In the genomic region with DNA sequence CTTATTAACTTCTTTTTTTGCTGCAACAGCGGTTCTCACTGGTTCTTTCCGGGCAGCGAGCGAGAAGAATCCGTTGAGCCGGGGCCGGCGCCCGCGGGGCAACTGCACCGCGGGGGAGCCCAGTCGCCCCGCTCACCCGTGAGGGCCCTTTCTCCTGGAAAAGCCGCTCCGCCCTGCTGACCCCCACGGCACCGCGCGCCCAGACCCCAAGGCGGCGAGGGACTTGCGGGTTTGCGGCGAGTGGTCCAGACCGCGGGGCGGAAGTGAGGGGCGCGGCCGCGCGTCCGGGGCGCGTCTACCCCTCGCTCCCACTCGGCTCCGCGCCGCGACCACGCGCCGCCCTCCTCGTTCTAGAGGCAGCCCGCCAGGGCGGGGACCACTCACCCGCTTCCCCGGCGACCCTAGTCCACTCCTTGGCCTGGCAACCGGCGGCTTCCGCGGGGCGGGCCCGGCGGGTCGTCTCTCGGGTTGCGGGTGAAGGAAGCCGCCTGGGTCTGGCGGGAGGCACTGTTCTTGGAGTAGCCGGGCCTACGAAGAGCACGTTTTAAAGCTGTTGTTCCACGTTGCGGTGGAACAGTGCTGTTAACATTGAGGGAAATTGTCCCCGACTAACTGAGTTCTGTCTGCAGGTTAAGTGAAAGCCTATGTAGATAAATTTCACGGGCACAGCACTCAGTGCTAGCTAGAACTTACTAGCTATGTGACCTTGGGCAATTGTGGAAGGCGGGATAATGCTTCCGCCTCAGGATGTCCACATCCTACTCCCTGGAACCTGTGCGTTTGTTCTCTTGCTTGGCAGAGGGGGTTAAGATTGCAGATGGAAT, we compare ENCODE assay signal across 1 cellular context.
TF ChIP-seq lines count a peak whose summit lies in the region.

A gene with protein sequence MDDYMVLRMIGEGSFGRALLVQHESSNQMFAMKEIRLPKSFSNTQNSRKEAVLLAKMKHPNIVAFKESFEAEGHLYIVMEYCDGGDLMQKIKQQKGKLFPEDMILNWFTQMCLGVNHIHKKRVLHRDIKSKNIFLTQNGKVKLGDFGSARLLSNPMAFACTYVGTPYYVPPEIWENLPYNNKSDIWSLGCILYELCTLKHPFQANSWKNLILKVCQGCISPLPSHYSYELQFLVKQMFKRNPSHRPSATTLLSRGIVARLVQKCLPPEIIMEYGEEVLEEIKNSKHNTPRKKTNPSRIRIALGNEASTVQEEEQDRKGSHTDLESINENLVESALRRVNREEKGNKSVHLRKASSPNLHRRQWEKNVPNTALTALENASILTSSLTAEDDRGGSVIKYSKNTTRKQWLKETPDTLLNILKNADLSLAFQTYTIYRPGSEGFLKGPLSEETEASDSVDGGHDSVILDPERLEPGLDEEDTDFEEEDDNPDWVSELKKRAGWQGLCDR (minus strand): TSS at position 439 of the 824 bp plus-strand sequence. CDS start 3,406 bp downstream, outside the sequence.

TF ChIP-seq in HEK293, 187 proteins besides CTCF, POLR2A, EP300 and RAD21 (continued from another document and continues in another):
- TF ChIP-seq, protein P1, sequence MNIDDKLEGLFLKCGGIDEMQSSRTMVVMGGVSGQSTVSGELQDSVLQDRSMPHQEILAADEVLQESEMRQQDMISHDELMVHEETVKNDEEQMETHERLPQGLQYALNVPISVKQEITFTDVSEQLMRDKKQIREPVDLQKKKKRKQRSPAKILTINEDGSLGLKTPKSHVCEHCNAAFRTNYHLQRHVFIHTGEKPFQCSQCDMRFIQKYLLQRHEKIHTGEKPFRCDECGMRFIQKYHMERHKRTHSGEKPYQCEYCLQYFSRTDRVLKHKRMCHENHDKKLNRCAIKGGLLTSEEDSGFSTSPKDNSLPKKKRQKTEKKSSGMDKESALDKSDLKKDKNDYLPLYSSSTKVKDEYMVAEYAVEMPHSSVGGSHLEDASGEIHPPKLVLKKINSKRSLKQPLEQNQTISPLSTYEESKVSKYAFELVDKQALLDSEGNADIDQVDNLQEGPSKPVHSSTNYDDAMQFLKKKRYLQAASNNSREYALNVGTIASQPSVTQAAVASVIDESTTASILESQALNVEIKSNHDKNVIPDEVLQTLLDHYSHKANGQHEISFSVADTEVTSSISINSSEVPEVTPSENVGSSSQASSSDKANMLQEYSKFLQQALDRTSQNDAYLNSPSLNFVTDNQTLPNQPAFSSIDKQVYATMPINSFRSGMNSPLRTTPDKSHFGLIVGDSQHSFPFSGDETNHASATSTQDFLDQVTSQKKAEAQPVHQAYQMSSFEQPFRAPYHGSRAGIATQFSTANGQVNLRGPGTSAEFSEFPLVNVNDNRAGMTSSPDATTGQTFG (tag by site-specific recombination; IDR thresholded peaks at IDR 0.05; ENCODE audit: borderline replicate concordance): no peak
- TF ChIP-seq ZNF311 (tag by site-specific recombination; IDR thresholded peaks at IDR 0.05; ENCODE audit: borderline replicate concordance) (no peak), ZEB2 (tag by site-specific recombination; IDR thresholded peaks at IDR 0.05) (peak; percentile 57; the same call in 1 of the 2 replicates), KLF8 (tag by site-specific recombination; IDR thresholded peaks at IDR 0.05) (no peak), OSR2 (tag by site-specific recombination; IDR thresholded peaks at IDR 0.05) (no peak), ZNF654 (tag by site-specific recombination; IDR thresholded peaks at IDR 0.05; ENCODE audit: low read depth) (no peak), KLF16 (tag by site-specific recombination; IDR thresholded peaks at IDR 0.05) (no peak), ZSCAN23 (tag by site-specific recombination; IDR thresholded peaks at IDR 0.05) (no peak), SCRT2 (tag by site-specific recombination; IDR thresholded peaks at IDR 0.05) (no peak), ZNF473 (tag by site-specific recombination; IDR thresholded peaks at IDR 0.05) (no peak), ZNF239 (tag by site-specific recombination; IDR thresholded peaks at IDR 0.05) (no peak), ZNF544 (tag by site-specific recombination; IDR thresholded peaks at IDR 0.05) (no peak), ZNF274 (IDR thresholded peaks at IDR 0.05; ENCODE audit: low read length) (no peak), ZNF274 (tag by site-specific recombination; IDR thresholded peaks at IDR 0.05; ENCODE audit: borderline replicate concordance) (no peak), ZNF837 (tag by site-specific recombination; IDR thresholded peaks at IDR 0.05) (no peak), ZNF521 (tag by site-specific recombination; IDR thresholded peaks at IDR 0.05) (no peak), ZNF175 (tag by site-specific recombination; IDR thresholded peaks at IDR 0.05) (no peak), ZNF324 (tag by site-specific recombination; IDR thresholded peaks at IDR 0.05) (0 out of 2 replicates have a peak, but pooled peaks have one; percentile 37), ZNF777 (tag by site-specific recombination; IDR thresholded peaks at IDR 0.05; ENCODE audit: borderline replicate concordance) (no peak), GFI1B (tag by site-specific recombination; IDR thresholded peaks at IDR 0.05) (no peak), ZNF558 (tag by site-specific recombination; IDR thresholded peaks at IDR 0.05) (no peak), ZNF146 (tag by site-specific recombination; IDR thresholded peaks at IDR 0.05) (no peak), ZNF138 (tag by site-specific recombination; IDR thresholded peaks at IDR 0.05; ENCODE audit: borderline replicate concordance) (no peak), ZNF560 (tag by site-specific recombination; IDR thresholded peaks at IDR 0.05; ENCODE audit: borderline replicate concordance) (no peak), ZNF211 (tag by site-specific recombination; IDR thresholded peaks at IDR 0.05; ENCODE audit: low read depth) (no peak), REPIN1 (tag by site-specific recombination; IDR thresholded peaks at IDR 0.05; ENCODE audit: low read depth) (no peak), ZNF366 (tag by site-specific recombination; conservative IDR thresholded peaks at IDR 0.05) (no peak), ZNF548 (tag by site-specific recombination; IDR thresholded peaks at IDR 0.05) (no peak), ZNF24 (tag by site-specific recombination; IDR thresholded peaks at IDR 0.05) (no peak), GLIS2 (tag by site-specific recombination; IDR thresholded peaks at IDR 0.05) (peak; percentile 93), ZNF707 (tag by site-specific recombination; IDR thresholded peaks at IDR 0.05) (no peak), TCF7L2 (IDR thresholded peaks at IDR 0.05; ENCODE audit: borderline replicate concordance, low read depth, low read length) (no peak), ZNF529 (tag by site-specific recombination; IDR thresholded peaks at IDR 0.05; ENCODE audit: insufficient replicate concordance) (no peak), ZNF16 (tag by site-specific recombination; IDR thresholded peaks at IDR 0.05; ENCODE audit: low read depth) (no peak)
- TF ChIP-seq, protein P2, sequence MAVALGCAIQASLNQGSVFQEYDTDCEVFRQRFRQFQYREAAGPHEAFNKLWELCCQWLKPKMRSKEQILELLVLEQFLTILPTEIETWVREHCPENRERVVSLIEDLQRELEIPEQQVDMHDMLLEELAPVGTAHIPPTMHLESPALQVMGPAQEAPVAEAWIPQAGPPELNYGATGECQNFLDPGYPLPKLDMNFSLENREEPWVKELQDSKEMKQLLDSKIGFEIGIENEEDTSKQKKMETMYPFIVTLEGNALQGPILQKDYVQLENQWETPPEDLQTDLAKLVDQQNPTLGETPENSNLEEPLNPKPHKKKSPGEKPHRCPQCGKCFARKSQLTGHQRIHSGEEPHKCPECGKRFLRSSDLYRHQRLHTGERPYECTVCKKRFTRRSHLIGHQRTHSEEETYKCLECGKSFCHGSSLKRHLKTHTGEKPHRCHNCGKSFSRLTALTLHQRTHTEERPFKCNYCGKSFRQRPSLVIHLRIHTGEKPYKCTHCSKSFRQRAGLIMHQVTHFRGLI (tag by site-specific recombination; IDR thresholded peaks at IDR 0.05): no peak
- TF ChIP-seq, protein P3, sequence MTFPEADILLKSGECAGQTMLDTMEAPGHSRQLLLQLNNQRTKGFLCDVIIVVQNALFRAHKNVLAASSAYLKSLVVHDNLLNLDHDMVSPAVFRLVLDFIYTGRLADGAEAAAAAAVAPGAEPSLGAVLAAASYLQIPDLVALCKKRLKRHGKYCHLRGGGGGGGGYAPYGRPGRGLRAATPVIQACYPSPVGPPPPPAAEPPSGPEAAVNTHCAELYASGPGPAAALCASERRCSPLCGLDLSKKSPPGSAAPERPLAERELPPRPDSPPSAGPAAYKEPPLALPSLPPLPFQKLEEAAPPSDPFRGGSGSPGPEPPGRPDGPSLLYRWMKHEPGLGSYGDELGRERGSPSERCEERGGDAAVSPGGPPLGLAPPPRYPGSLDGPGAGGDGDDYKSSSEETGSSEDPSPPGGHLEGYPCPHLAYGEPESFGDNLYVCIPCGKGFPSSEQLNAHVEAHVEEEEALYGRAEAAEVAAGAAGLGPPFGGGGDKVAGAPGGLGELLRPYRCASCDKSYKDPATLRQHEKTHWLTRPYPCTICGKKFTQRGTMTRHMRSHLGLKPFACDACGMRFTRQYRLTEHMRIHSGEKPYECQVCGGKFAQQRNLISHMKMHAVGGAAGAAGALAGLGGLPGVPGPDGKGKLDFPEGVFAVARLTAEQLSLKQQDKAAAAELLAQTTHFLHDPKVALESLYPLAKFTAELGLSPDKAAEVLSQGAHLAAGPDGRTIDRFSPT (tag by site-specific recombination; IDR thresholded peaks at IDR 0.05): no peak; the same call in 1 of the 2 replicates
- TF ChIP-seq, protein P4, sequence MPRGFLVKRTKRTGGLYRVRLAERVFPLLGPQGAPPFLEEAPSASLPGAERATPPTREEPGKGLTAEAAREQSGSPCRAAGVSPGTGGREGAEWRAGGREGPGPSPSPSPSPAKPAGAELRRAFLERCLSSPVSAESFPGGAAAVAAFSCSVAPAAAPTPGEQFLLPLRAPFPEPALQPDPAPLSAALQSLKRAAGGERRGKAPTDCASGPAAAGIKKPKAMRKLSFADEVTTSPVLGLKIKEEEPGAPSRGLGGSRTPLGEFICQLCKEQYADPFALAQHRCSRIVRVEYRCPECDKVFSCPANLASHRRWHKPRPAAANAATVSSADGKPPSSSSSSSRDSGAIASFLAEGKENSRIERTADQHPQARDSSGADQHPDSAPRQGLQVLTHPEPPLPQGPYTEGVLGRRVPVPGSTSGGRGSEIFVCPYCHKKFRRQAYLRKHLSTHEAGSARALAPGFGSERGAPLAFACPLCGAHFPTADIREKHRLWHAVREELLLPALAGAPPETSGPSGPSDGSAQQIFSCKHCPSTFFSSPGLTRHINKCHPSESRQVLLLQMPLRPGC (tag by site-specific recombination; IDR thresholded peaks at IDR 0.05): no peak
- TF ChIP-seq, protein P5, sequence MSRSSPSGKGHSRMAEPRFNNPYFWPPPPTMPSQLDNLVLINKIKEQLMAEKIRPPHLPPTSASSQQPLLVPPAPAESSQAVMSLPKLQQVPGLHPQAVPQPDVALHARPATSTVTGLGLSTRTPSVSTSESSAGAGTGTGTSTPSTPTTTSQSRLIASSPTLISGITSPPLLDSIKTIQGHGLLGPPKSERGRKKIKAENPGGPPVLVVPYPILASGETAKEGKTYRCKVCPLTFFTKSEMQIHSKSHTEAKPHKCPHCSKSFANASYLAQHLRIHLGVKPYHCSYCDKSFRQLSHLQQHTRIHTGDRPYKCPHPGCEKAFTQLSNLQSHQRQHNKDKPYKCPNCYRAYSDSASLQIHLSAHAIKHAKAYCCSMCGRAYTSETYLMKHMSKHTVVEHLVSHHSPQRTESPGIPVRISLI (tag by site-specific recombination; IDR thresholded peaks at IDR 0.05): no peak
- TF ChIP-seq, protein P6, sequence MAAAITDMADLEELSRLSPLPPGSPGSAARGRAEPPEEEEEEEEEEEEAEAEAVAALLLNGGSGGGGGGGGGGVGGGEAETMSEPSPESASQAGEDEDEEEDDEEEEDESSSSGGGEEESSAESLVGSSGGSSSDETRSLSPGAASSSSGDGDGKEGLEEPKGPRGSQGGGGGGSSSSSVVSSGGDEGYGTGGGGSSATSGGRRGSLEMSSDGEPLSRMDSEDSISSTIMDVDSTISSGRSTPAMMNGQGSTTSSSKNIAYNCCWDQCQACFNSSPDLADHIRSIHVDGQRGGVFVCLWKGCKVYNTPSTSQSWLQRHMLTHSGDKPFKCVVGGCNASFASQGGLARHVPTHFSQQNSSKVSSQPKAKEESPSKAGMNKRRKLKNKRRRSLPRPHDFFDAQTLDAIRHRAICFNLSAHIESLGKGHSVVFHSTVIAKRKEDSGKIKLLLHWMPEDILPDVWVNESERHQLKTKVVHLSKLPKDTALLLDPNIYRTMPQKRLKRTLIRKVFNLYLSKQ (tag by site-specific recombination; IDR thresholded peaks at IDR 0.05; ENCODE audit: borderline replicate concordance): no peak
- TF ChIP-seq, protein P7, sequence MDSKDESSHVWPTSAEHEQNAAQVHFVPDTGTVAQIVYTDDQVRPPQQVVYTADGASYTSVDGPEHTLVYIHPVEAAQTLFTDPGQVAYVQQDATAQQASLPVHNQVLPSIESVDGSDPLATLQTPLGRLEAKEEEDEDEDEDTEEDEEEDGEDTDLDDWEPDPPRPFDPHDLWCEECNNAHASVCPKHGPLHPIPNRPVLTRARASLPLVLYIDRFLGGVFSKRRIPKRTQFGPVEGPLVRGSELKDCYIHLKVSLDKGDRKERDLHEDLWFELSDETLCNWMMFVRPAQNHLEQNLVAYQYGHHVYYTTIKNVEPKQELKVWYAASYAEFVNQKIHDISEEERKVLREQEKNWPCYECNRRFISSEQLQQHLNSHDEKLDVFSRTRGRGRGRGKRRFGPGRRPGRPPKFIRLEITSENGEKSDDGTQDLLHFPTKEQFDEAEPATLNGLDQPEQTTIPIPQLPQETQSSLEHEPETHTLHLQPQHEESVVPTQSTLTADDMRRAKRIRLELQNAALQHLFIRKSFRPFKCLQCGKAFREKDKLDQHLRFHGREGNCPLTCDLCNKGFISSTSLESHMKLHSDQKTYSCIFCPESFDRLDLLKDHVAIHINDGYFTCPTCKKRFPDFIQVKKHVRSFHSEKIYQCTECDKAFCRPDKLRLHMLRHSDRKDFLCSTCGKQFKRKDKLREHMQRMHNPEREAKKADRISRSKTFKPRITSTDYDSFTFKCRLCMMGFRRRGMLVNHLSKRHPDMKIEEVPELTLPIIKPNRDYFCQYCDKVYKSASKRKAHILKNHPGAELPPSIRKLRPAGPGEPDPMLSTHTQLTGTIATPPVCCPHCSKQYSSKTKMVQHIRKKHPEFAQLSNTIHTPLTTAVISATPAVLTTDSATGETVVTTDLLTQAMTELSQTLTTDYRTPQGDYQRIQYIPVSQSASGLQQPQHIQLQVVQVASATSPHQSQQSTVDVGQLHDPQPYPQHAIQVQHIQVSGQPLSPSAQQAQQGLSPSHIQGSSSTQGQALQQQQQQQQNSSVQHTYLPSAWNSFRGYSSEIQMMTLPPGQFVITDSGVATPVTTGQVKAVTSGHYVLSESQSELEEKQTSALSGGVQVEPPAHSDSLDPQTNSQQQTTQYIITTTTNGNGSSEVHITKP (tag by site-specific recombination; IDR thresholded peaks at IDR 0.05): peak; percentile 37; the same call in 1 of the 2 replicates
- TF ChIP-seq, protein P8, sequence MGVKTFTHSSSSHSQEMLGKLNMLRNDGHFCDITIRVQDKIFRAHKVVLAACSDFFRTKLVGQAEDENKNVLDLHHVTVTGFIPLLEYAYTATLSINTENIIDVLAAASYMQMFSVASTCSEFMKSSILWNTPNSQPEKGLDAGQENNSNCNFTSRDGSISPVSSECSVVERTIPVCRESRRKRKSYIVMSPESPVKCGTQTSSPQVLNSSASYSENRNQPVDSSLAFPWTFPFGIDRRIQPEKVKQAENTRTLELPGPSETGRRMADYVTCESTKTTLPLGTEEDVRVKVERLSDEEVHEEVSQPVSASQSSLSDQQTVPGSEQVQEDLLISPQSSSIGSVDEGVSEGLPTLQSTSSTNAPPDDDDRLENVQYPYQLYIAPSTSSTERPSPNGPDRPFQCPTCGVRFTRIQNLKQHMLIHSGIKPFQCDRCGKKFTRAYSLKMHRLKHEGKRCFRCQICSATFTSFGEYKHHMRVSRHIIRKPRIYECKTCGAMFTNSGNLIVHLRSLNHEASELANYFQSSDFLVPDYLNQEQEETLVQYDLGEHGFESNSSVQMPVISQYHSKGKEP (tag by site-specific recombination; IDR thresholded peaks at IDR 0.05): peak; percentile 42; the same call in 1 of the 2 replicates
